ENCODE assay signal across 9 cellular contexts in genomic region chr16:85462405-85463227, GRCh38.
DNase-seq lines count a peak whose midpoint lies in the region; ATAC-seq lines count a peak whose summit lies in the region.
"Had no signal": no experiment of that assay in that cellular context is flagged by ENCODE, and none has a peak within 500 bp of the region (broad histone marks: within the 10 kb centered on the region; RNA-seq: fewer than 3 reads in every experiment).

No MANE protein-coding gene starts in this region.

- peaks cover 0 to 3% of the 10 kb centered on the region in 2 donors for H3K27me3 ChIP-seq in stomach smooth muscle (ENCODE audit: control insufficient read depth in 1 of 2, insufficient read depth in 2 of 2, low read length in 2 of 2)

- DNase-seq in DMS153 (lab: John Stamatoyannopoulos, UW) (peak; percentile 69), NCI-H1417 treated with DMSO at 0.1 percent for 48 hours (lab: John Stamatoyannopoulos, UW) (peak; percentile 57)
- DNase-seq in activated T-cell treated with anti-CD3 and anti-CD28 coated beads, Interleukin-2, amount 50 U/mL, for 1 hour, result peak; percentile 41
- DNase-seq in activated effector memory CD4-positive, alpha-beta T cell treated with Interleukin-2 at 50 U/mL for 16 hours, result no peak

- H3K27ac ChIP-seq in stomach smooth muscle (ENCODE audit: low read length), result no peak overlapping the region
- H3K27ac ChIP-seq: HL-60 had no signal

- peak overlapping the region; percentile 44 for H3K4me3 ChIP-seq in iPS-18c (ENCODE audit: insufficient read depth, low read depth, low read length)
- peak overlapping the region; percentile 60 to 70 for H3K4me3 ChIP-seq in stomach smooth muscle (ENCODE audit: low read length in 2 of 2)

- H3K36me3 ChIP-seq in stomach smooth muscle (ENCODE audit: control insufficient read depth in 2 of 2, insufficient read depth in 2 of 2, low read length in 2 of 2), result no peaks in the 10 kb centered on the region

- ATAC-seq in GM19455 (IDR thresholded peaks at IDR 0.05; ENCODE audit: unreplicated experiment), result no peak
- no peak for ATAC-seq in GM18502 (IDR thresholded peaks at IDR 0.05; ENCODE audit: poor library complexity, unreplicated experiment)

- peak overlapping the region in 1 of 2 donors; percentile 26 for H3K9ac ChIP-seq in stomach smooth muscle (ENCODE audit: low read length in 2 of 2)

- H3K9me3 ChIP-seq in iPS-18c (ENCODE audit: control insufficient read depth, insufficient read depth, low read length), result no peaks in the 10 kb centered on the region
- H3K9me3 ChIP-seq in stomach smooth muscle (ENCODE audit: control insufficient read depth in 2 of 2, low read length in 2 of 2), result no peaks in the 10 kb centered on the region

- H3K4me1 ChIP-seq in stomach smooth muscle (ENCODE audit: control insufficient read depth, insufficient read depth, low read length), result peaks cover 51% of the 10 kb centered on the region
